In the genomic region with DNA sequence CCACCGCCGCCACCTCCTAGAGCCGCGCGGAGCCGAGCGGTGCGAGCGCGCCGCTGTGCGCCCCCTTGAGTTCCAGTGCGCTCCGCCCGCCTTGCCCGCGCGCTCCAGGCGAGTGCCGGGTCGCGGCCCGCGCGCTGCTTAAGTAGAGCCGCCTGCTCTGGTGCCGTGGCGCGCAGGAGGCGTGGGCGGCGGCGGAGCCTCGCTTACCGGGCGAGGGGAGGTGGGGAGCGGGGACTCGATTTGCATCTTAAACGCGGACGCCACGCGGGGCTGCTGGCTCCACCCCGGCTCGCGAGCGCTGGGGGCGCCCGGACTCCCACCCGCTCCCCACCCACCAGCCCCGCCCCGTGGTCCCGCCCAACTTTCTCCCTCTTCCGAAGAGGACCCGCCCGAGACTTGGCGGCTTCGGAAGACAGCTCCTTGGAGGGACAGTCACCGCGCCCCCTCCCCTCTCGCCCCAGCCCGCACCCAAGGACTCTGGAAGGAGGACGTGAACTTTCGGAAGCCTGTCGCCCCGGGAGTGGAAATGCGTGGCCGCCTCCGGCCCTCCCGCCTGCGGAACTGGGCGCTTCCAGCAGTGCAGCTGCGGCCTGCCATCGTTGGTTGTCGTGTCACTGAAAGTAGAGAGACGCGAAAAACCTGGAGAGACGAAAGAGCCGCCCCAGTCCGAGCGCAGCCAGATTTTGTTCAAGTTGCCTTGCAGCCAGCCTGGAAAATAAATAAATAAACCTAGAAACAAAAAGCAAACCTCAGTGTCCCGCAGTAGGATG, we compare ENCODE assay signal across 8 cellular contexts. TPM values are rescaled to one million over a fixed set of nuclear protein-coding genes. Genes with fewer than 3 reads are reported as not detected.
DNase-seq lines count a peak whose midpoint lies in the region; ATAC-seq, FAIRE-seq and TF ChIP-seq lines count a peak whose summit lies in the region.

A gene (minus strand): TSS at position 114 of the 770 bp plus-strand sequence. CDS start 257 bp downstream, outside the sequence.

- H3K9me3 Mint-ChIP-seq in IgD-negative memory B cell: no peaks in the 10 kb centered on the region
- H3K9me3 Mint-ChIP-seq in activated naive CD8-positive, alpha-beta T cell treated with anti-CD3 and anti-CD28 coated beads, Interleukin-2, amount 10 ng/mL, durations not matched to agents 7 days and 5 days: no peaks in the 10 kb centered on the region

- peak within 1 kb of the TSS; percentile 69 for H3K4me3 ChIP-seq in DOHH2 (ENCODE audit: low read length)
- peak within 1 kb of the TSS; percentile 67 to 70 for H3K4me3 ChIP-seq in SK-N-SH (ENCODE audit: low read depth in 2 of 2, low read length in 1 of 2)
- peak within 1 kb of the TSS; percentile 66 to 81 (median 68) for H3K4me3 ChIP-seq in pancreas
- peak within 1 kb of the TSS; percentile 72 for H3K4me3 ChIP-seq in thymus (ENCODE audit: low read length)

- TF ChIP-seq RAD21 in SK-N-SH (IDR thresholded peaks at IDR 0.05; ENCODE audit: low read length): peak; percentile 33; the same call in 1 of the 2 replicates

- H4K20me1 ChIP-seq in DOHH2 (ENCODE audit: control insufficient read depth, insufficient read depth, low read depth, low read length): no peaks in the 10 kb centered on the region
- H4K20me1 ChIP-seq in SK-N-SH (ENCODE audit: insufficient read depth): no peaks in the 10 kb centered on the region

- no peak for TF ChIP-seq EP300 in SK-N-SH (IDR thresholded peaks at IDR 0.05; ENCODE audit: borderline replicate concordance in 1 of 2, low read depth in 1 of 2, low read length in 1 of 2)

- POLR2A ChIA-PET in SK-N-SH (lab: Yijun Ruan, JAX): interaction anchor here (1.4 to 1.6 kb wide), 2 partner anchors 9 to 38 kb away, joined by 3 to 5 read pairs; no protein-coding TSS in a partner anchor
- POLR2A ChIA-PET in activated naive CD8-positive, alpha-beta T cell treated with anti-CD3 and anti-CD28 coated beads, Interleukin-2, amount 10 ng/mL, durations not matched to agents 7 days and 5 days (lab: Charles Lee): interaction anchor here (1.0 to 2.5 kb wide), 4 partner anchors 8 to 443 kb away, joined by 3 to 9 read pairs (median 6); a partner anchor contains a TSS

- peaks cover 13 to 20% (median 13%) of the 10 kb centered on the region in 3 donors for H3K4me1 Mint-ChIP-seq in IgD-negative memory B cell
- H3K4me1 Mint-ChIP-seq in activated naive CD8-positive, alpha-beta T cell treated with anti-CD3 and anti-CD28 coated beads, Interleukin-2, amount 10 ng/mL, durations not matched to agents 7 days and 5 days: peaks cover 26% of the 10 kb centered on the region

- CTCF ChIA-PET in SK-N-SH (lab: Yijun Ruan, JAX): interaction anchor here (0.7 to 7.8 kb wide), 15 partner anchors 12 to 1191 kb away, joined by 3 to 49 read pairs (median 6); no protein-coding TSS in a partner anchor

- FAIRE-seq in pancreas (lab: Jason Lieb, UNC): no peak

- H3K36me3 Mint-ChIP-seq in IgD-negative memory B cell: no peaks in the 10 kb centered on the region
- H3K36me3 Mint-ChIP-seq in activated naive CD8-positive, alpha-beta T cell treated with anti-CD3 and anti-CD28 coated beads, Interleukin-2, amount 10 ng/mL, durations not matched to agents 7 days and 5 days: peaks cover 5% of the 10 kb centered on the region

- DNase-seq in SK-N-SH (peak; percentile 86), Right ventricle myocardium inferior (ENCODE audit: missing footprints) (peak; percentile 97), pancreas (peak; percentile 70 to 91 (median 80))
- DNase-seq in activated naive CD8-positive, alpha-beta T cell treated with anti-CD3 and anti-CD28 coated beads, Interleukin-2, amount 10 ng/mL, durations not matched to agents 7 days and 5 days: peak; percentile 85

- no peak for TF ChIP-seq CTCF in DOHH2 (IDR thresholded peaks at IDR 0.05; ENCODE audit: low read depth, low read length, poor library complexity, severe bottlenecking)
- 0 out of 2 replicates have a peak, but pooled peaks have one; percentile 14 for TF ChIP-seq CTCF in SK-N-SH (IDR thresholded peaks at IDR 0.05)
- TF ChIP-seq CTCF in pancreas (IDR thresholded peaks at IDR 0.05): no peak

- H3K4me3 Mint-ChIP-seq in IgD-negative memory B cell: peak within 1 kb of the TSS; percentile 83 to 97 (median 88)
- H3K4me3 Mint-ChIP-seq in activated naive CD8-positive, alpha-beta T cell treated with anti-CD3 and anti-CD28 coated beads, Interleukin-2, amount 10 ng/mL, durations not matched to agents 7 days and 5 days: peak within 1 kb of the TSS; percentile 95

- no peaks in the 10 kb centered on the region for H3F3A ChIP-seq in DOHH2 (ENCODE audit: control insufficient read depth, insufficient read depth)
- peaks cover 5% of the 10 kb centered on the region for H3F3A ChIP-seq in SK-N-SH (replicated peaks; ENCODE audit: insufficient read depth)

- H3K4me2 ChIP-seq in DOHH2 (ENCODE audit: low read length) (peak within 1 kb of the TSS; percentile 71), SK-N-SH (peak within 1 kb of the TSS; percentile 91)

- H3K27ac Mint-ChIP-seq in IgD-negative memory B cell: peak within 1 kb of the TSS in 2 of 3 donors; percentile 56 to 74
- peak within 1 kb of the TSS; percentile 88 for H3K27ac Mint-ChIP-seq in activated naive CD8-positive, alpha-beta T cell treated with anti-CD3 and anti-CD28 coated beads, Interleukin-2, amount 10 ng/mL, durations not matched to agents 7 days and 5 days

- WGBS in SK-N-SH (ENCODE audit: low lambda C conversion rate): 4% methylated on average over 21 of the region's 82 CpGs
- WGBS in pancreas, 2 donors: 0% methylated on average over 28 to 82 of the region's 82 CpGs
- WGBS in thymus: under 1% methylated on average over 82 of the region's 82 CpGs

- H3K9me2 ChIP-seq in DOHH2 (replicated peaks; ENCODE audit: control insufficient read depth, low read length) (no peaks in the 10 kb centered on the region), SK-N-SH (no peaks in the 10 kb centered on the region)

- H3K27ac ChIP-seq in DOHH2 (ENCODE audit: low read depth, low read length) (no peak within 1 kb of the TSS), SK-N-SH (ENCODE audit: low read depth in 2 of 2, low read length in 1 of 2) (peak within 1 kb of the TSS; percentile 36 to 58; a peak in 3 of 4 replicates), pancreas (peak within 1 kb of the TSS; percentile 65 to 89 (median 74)), thymus (ENCODE audit: low read depth) (peak within 1 kb of the TSS; percentile 86)

- H3K27me3 Mint-ChIP-seq in IgD-negative memory B cell: no peaks in the 10 kb centered on the region
- peaks cover 38% of the 10 kb centered on the region for H3K27me3 Mint-ChIP-seq in activated naive CD8-positive, alpha-beta T cell treated with anti-CD3 and anti-CD28 coated beads, Interleukin-2, amount 10 ng/mL, durations not matched to agents 7 days and 5 days

- H3K9me3 ChIP-seq in DOHH2 (ENCODE audit: control insufficient read depth, insufficient read depth, low read length): no peaks in the 10 kb centered on the region
- H3K9me3 ChIP-seq in SK-N-SH: no peaks in the 10 kb centered on the region
- no peaks in the 10 kb centered on the region for H3K9me3 ChIP-seq in pancreas
- H3K9me3 ChIP-seq in thymus (ENCODE audit: control insufficient read depth): no peaks in the 10 kb centered on the region

- H3K79me2 ChIP-seq in DOHH2 (ENCODE audit: control insufficient read depth, low read length) (no peaks in the 10 kb centered on the region), SK-N-SH (ENCODE audit: insufficient read depth) (peaks cover 6% of the 10 kb centered on the region; the same call in 1 of the 2 replicates)

- intact Hi-C loops in Right ventricle myocardium inferior (cut with DNase I): loop anchor here (5.0 to 10.0 kb wide), 3 partner anchors 122 to 1014 kb away; no protein-coding TSS in a partner anchor
- intact Hi-C loops in pancreas (cut with DNase I): no loop called here

- H2AFZ ChIP-seq in SK-N-SH (ENCODE audit: low read depth): peak within 1 kb of the TSS; percentile 85

- ATAC-seq in GM21526 (IDR thresholded peaks at IDR 0.05; ENCODE audit: low FRiP score, unreplicated experiment) (peak; percentile 63), Right ventricle myocardium inferior (peak; percentile 90), pancreas (peak; percentile 80 to 84 (median 81))
- peak; percentile 77 for ATAC-seq in activated naive CD8-positive, alpha-beta T cell treated with anti-CD3 and anti-CD28 coated beads, Interleukin-2, amount 10 ng/mL, durations not matched to agents 7 days and 5 days (ENCODE audit: low read depth)

- H3K36me3 ChIP-seq in DOHH2 (ENCODE audit: control insufficient read depth, low read length): no peaks in the 10 kb centered on the region
- no peaks in the 10 kb centered on the region for H3K36me3 ChIP-seq in SK-N-SH (replicated peaks in 1 of 2; ENCODE audit: control insufficient read depth in 1 of 2, insufficient read depth in 2 of 2, low read length in 1 of 2)
- H3K36me3 ChIP-seq in pancreas: no peaks in the 10 kb centered on the region
- no peaks in the 10 kb centered on the region for H3K36me3 ChIP-seq in thymus (ENCODE audit: control insufficient read depth, insufficient read depth)

- peak within 1 kb of the TSS; percentile 46; the same call in 1 of the 2 replicates for H3K9ac ChIP-seq in SK-N-SH

- H3K4me1 ChIP-seq in DOHH2 (ENCODE audit: control insufficient read depth, low read length): peaks cover 10% of the 10 kb centered on the region
- H3K4me1 ChIP-seq in SK-N-SH (ENCODE audit: control insufficient read depth in 1 of 2, insufficient read depth in 2 of 2, low read depth in 1 of 2, low read length in 1 of 2): peaks cover 0 to 13% of the 10 kb centered on the region in 2 experiments; a peak in 2 of 4 replicates
- H3K4me1 ChIP-seq in pancreas: peaks cover 0 to 4% (median 0%) of the 10 kb centered on the region in 3 donors
- peaks cover 8% of the 10 kb centered on the region for H3K4me1 ChIP-seq in thymus (ENCODE audit: control insufficient read depth, insufficient read depth, low read length)

- H3K27me3 ChIP-seq in DOHH2 (ENCODE audit: control insufficient read depth, low read length) (peaks cover 58% of the 10 kb centered on the region), SK-N-SH (ENCODE audit: insufficient read depth) (no peaks in the 10 kb centered on the region), pancreas (peaks cover 0 to 9% (median 0%) of the 10 kb centered on the region in 4 donors), thymus (ENCODE audit: control insufficient read depth, insufficient read depth) (no peaks in the 10 kb centered on the region)

TF ChIP-seq in SK-N-SH, 30 proteins besides CTCF, POLR2A, EP300 and RAD21 (continues in another document):
- TF ChIP-seq, protein P1, sequence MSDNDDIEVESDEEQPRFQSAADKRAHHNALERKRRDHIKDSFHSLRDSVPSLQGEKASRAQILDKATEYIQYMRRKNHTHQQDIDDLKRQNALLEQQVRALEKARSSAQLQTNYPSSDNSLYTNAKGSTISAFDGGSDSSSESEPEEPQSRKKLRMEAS (IDR thresholded peaks at IDR 0.05; ENCODE audit: low read depth): no peak
- TF ChIP-seq POLR2AphosphoS5 (IDR thresholded peaks at IDR 0.05; ENCODE audit: low read depth, low read length): no peak

RNA-seq across cellular contexts. Expression of the gene that starts here (rescaled TPM):
- polyA plus RNA-seq in IgD-negative memory B cell (0.24 TPM), SK-N-SH (2012; rRNA removed) (0.93 and 1.0 TPM in 2 replicates), pancreas (10 to 100 TPM in 1 of 2 donors, 1 to 10 TPM in 1; 7.0 to 21.1 TPM), thymus (35.4 TPM)
- 1.7 TPM in 2 replicates for polyA plus RNA-seq in SK-N-SH (2012; cell fraction: cytosol; rRNA removed)
- polyA plus RNA-seq in SK-N-SH (2012; cell fraction: nucleus; rRNA removed): 0.40 and 0.61 TPM in 2 replicates
- 1 to 10 TPM; 6.1 to 6.5 TPM for total RNA-seq in activated naive CD8-positive, alpha-beta T cell treated with anti-CD3 and anti-CD28 coated beads, Interleukin-2, amount 10 ng/mL, durations not matched to agents 7 days and 5 days
- total RNA-seq in Right ventricle myocardium inferior (42.8 TPM), pancreas (10 to 100 TPM in 3 of 6 donors, 1 to 10 TPM in 3; 6.3 to 46.1 (median 14.8) TPM)
